In the genomic region with DNA sequence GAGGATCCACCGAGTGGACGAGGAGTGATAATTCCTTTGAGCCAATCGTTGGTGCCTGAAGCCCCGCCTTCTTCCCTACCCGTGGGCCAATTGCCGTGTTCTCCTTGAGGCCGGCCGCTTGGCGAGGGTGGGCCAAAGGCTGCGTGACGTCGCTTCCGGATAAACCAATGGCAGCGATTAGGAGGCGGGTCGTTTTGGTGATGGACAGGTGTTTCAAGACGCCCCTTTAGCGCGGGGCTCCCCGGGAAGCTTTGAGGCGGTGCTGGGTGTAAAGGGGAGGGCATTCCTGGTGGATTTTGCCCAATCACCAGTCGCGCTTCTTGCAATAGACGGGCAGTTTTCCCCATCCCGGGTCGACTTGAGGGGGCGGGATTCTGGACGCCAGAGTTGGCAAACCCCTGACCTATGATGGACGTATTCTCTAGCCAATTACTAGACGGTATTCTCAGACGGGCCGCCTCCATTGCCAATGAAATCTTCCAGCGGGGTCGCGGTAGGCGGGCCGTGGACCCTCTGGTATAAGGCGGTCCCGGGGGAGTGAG, we compare ENCODE assay signal across 8 cellular contexts. TPM values are rescaled to one million over a fixed set of nuclear protein-coding genes. Genes with fewer than 3 reads are reported as not detected.
A peak's percentile ranks its signal among the peaks of the same experiment; 100 is the strongest.
DNase-seq lines count a peak whose midpoint lies in the region; ATAC-seq and TF ChIP-seq lines count a peak whose summit lies in the region.

No MANE protein-coding gene starts in this region.

- peak overlapping the region; percentile 82 to 97 for H3K9ac ChIP-seq in colonic mucosa (ENCODE audit: low read depth in 2 of 2, low read length in 2 of 2)

- peak overlapping the region; percentile 95 for H3K4me3 Mint-ChIP-seq in activated CD4-positive, alpha-beta T cell treated with anti-CD3 and anti-CD28 coated beads, Interleukin-2, amount 10 ng/mL, durations not matched to agents 24 days and 14 days

- H3K27ac ChIP-seq in colonic mucosa: peak overlapping the region; percentile 88
- peak overlapping the region; percentile 99 for H3K27ac ChIP-seq in layer of hippocampus (ENCODE audit: low read depth, low read length)

- H3K9me3 Mint-ChIP-seq in activated CD4-positive, alpha-beta T cell treated with anti-CD3 and anti-CD28 coated beads, Interleukin-2, amount 10 ng/mL, durations not matched to agents 24 days and 14 days: no peaks in the 10 kb centered on the region

- no peak for TF ChIP-seq CTCF in colonic mucosa (IDR thresholded peaks at IDR 0.05)

- H3K27me3 ChIP-seq in colonic mucosa (no peaks in the 10 kb centered on the region), layer of hippocampus (ENCODE audit: control insufficient read depth, insufficient read depth, low read length) (no peaks in the 10 kb centered on the region)

- H3K36me3 ChIP-seq in colonic mucosa: no peaks in the 10 kb centered on the region

- H3K36me3 Mint-ChIP-seq in activated CD4-positive, alpha-beta T cell treated with anti-CD3 and anti-CD28 coated beads, Interleukin-2, amount 10 ng/mL, durations not matched to agents 24 days and 14 days (ENCODE audit: low read depth): peaks cover 31% of the 10 kb centered on the region

- peaks cover 12% of the 10 kb centered on the region for H3K4me1 ChIP-seq in colonic mucosa

- intact Hi-C loops in activated CD4-positive, alpha-beta T cell treated with anti-CD3 and anti-CD28 coated beads, Interleukin-2, amount 10 ng/mL, durations not matched to agents 24 days and 14 days (cut with micrococcal nuclease): loop anchor here (1.0 to 2.0 kb wide), 7 partner anchors 11 to 252 kb away; partner anchors contain the start of genes AKT1S1, ALDH16A1, ATF5 and BCL2L12
- intact Hi-C loops in colonic mucosa (cut with DNase I): no loop called here

- no peaks in the 10 kb centered on the region for H3K9me3 ChIP-seq in colonic mucosa

- ATAC-seq in GM19324 (IDR thresholded peaks at IDR 0.05; ENCODE audit: low FRiP score, unreplicated experiment) (peak; percentile 82), HG03460 (IDR thresholded peaks at IDR 0.05; ENCODE audit: unreplicated experiment) (peak; percentile 57)

- H3K4me1 Mint-ChIP-seq in activated CD4-positive, alpha-beta T cell treated with anti-CD3 and anti-CD28 coated beads, Interleukin-2, amount 10 ng/mL, durations not matched to agents 24 days and 14 days: peaks cover 31% of the 10 kb centered on the region

- no peaks in the 10 kb centered on the region for H3K27me3 Mint-ChIP-seq in activated CD4-positive, alpha-beta T cell treated with anti-CD3 and anti-CD28 coated beads, Interleukin-2, amount 10 ng/mL, durations not matched to agents 24 days and 14 days

- DNase-seq in AG20443 (ENCODE audit: low spot score) (peak; percentile 96), NCI-H524 treated with DMSO at 0.1 percent for 48 hours (lab: John Stamatoyannopoulos, UW) (peak; percentile 99), colonic mucosa (peak; percentile 100)
- DNase-seq in activated CD4-positive, alpha-beta T cell treated with anti-CD3 and anti-CD28 coated beads, Interleukin-2, amount 10 ng/mL, durations not matched to agents 24 days and 14 days: peak; percentile 99
- peak; percentile 95 to 99 (median 97) for DNase-seq in stimulated activated CD4-positive, alpha-beta T cell treated with anti-CD3 and anti-CD28 coated beads, Interleukin-1b, Interleukin-23, amount 100 ng/mL, for 24 hours (ENCODE audit: low read depth in 4 of 4, low spot score in 1 of 4)

- H3K27ac Mint-ChIP-seq in activated CD4-positive, alpha-beta T cell treated with anti-CD3 and anti-CD28 coated beads, Interleukin-2, amount 10 ng/mL, durations not matched to agents 24 days and 14 days: peak overlapping the region; percentile 99

- peak overlapping the region; percentile 66 for H3K4me3 ChIP-seq in colonic mucosa

RNA-seq across cellular contexts. Expression of gene PRMT1, which starts 0.3 kb away (rescaled TPM):
- 510 and 512 TPM in 2 replicates for total RNA-seq in activated CD4-positive, alpha-beta T cell treated with anti-CD3 and anti-CD28 coated beads, Interleukin-2, amount 10 ng/mL, durations not matched to agents 24 days and 14 days
- 100 to 1,000 TPM in 1 of 2 donors, 10 to 100 TPM in 1; 81.3 to 177 TPM for total RNA-seq in colonic mucosa

RNA-seq across cellular contexts. Expression of gene BCL2L12, which starts 11.0 kb away (rescaled TPM):
- 69.3 and 72.0 TPM in 2 replicates for total RNA-seq in activated CD4-positive, alpha-beta T cell treated with anti-CD3 and anti-CD28 coated beads, Interleukin-2, amount 10 ng/mL, durations not matched to agents 24 days and 14 days
- total RNA-seq in colonic mucosa: 10 to 100 TPM; 17.4 to 60.9 TPM

RNA-seq across cellular contexts. Expression of gene IRF3, which starts 11.1 kb away (rescaled TPM):
- total RNA-seq in activated CD4-positive, alpha-beta T cell treated with anti-CD3 and anti-CD28 coated beads, Interleukin-2, amount 10 ng/mL, durations not matched to agents 24 days and 14 days: 146 and 151 TPM in 2 replicates
- total RNA-seq in colonic mucosa: 100 to 1,000 TPM in 1 of 2 donors, 10 to 100 TPM in 1; 62.9 to 190 TPM

RNA-seq across cellular contexts. Expression of gene ADM5, which starts 12.6 kb away (rescaled TPM):
- total RNA-seq in activated CD4-positive, alpha-beta T cell treated with anti-CD3 and anti-CD28 coated beads, Interleukin-2, amount 10 ng/mL, durations not matched to agents 24 days and 14 days: 8.4 and 8.6 TPM in 2 replicates
- 1 to 10 TPM in 1 of 2 donors, under 1 TPM in 1; 0.24 to 2.0 TPM for total RNA-seq in colonic mucosa

RNA-seq across cellular contexts. Expression of gene CPT1C, which starts 14.2 kb away (rescaled TPM):
- 3.4 and 3.6 TPM in 2 replicates for total RNA-seq in activated CD4-positive, alpha-beta T cell treated with anti-CD3 and anti-CD28 coated beads, Interleukin-2, amount 10 ng/mL, durations not matched to agents 24 days and 14 days
- total RNA-seq in colonic mucosa: 1 to 10 TPM; 1.2 to 2.0 TPM

Comparison
In these comparisons a context has a peak if more than half of its experiments do, and no peak if none do; other contexts are left out.
1. Peak in every context shown above with its lines: DNase-seq, ATAC-seq, H3K4me3 ChIP-seq and H3K27ac ChIP-seq.